8 cellular contexts compared by ENCODE assay signal in genomic region chr2:1742680-1743395, GRCh38.
DNase-seq lines count a peak whose midpoint lies in the region; ATAC-seq lines count a peak whose summit lies in the region.

No MANE protein-coding gene starts in this region.

- intact Hi-C loops in head of caudate nucleus (cut with DNase I): no loop called here

- no peak for ATAC-seq in GM21619 (IDR thresholded peaks at IDR 0.05; ENCODE audit: unreplicated experiment)

- H3K4me1 ChIP-seq in neuron (ENCODE audit: insufficient read depth, low read length): no peaks in the 10 kb centered on the region

- no peak overlapping the region for H3K27ac Mint-ChIP-seq in activated naive CD4-positive, alpha-beta T cell treated with anti-CD3 and anti-CD28 coated beads, Interleukin-2, amount 50 U/mL, for 24 hours

- no peaks in the 10 kb centered on the region for H3K9me3 Mint-ChIP-seq in activated naive CD4-positive, alpha-beta T cell treated with anti-CD3 and anti-CD28 coated beads, Interleukin-2, amount 50 U/mL, for 24 hours

- no peak for DNase-seq in activated naive CD4-positive, alpha-beta T cell treated with anti-CD3 and anti-CD28 coated beads, Interleukin-2, amount 50 U/mL, for 16 hours
- DNase-seq in activated gamma-delta T cell treated with Interleukin-2 at 50 U/mL for 16 hours (peak; percentile 26), head of caudate nucleus (peak; percentile 33 to 86 (median 68)), NCI-H187 treated with DMSO at 0.1 percent for 48 hours (lab: John Stamatoyannopoulos, UW) (no peak), DMS153 treated with DMSO at 0.1 percent for 48 hours (lab: John Stamatoyannopoulos, UW; ENCODE audit: unreplicated experiment) (no peak)

- no peaks in the 10 kb centered on the region for H3K36me3 Mint-ChIP-seq in activated naive CD4-positive, alpha-beta T cell treated with anti-CD3 and anti-CD28 coated beads, Interleukin-2, amount 50 U/mL, for 24 hours

- peak overlapping the region; percentile 36 for H2AFZ ChIP-seq in neuron (ENCODE audit: low read depth, low read length)

- H3K9me3 ChIP-seq in neuron (ENCODE audit: low read length): peaks cover 2% of the 10 kb centered on the region

- peak overlapping the region; percentile 47 for H3K4me3 ChIP-seq in neuron (ENCODE audit: low read length)

- H3K27me3 Mint-ChIP-seq in activated naive CD4-positive, alpha-beta T cell treated with anti-CD3 and anti-CD28 coated beads, Interleukin-2, amount 50 U/mL, for 24 hours: peaks cover 30% of the 10 kb centered on the region

- peak overlapping the region; percentile 65 for H3K4me3 Mint-ChIP-seq in activated naive CD4-positive, alpha-beta T cell treated with anti-CD3 and anti-CD28 coated beads, Interleukin-2, amount 50 U/mL, for 24 hours

- H3K27me3 ChIP-seq in neuron (ENCODE audit: insufficient read depth, low read length): no peaks in the 10 kb centered on the region

- H3K4me1 Mint-ChIP-seq in activated naive CD4-positive, alpha-beta T cell treated with anti-CD3 and anti-CD28 coated beads, Interleukin-2, amount 50 U/mL, for 24 hours: peaks cover 3% of the 10 kb centered on the region

- no peaks in the 10 kb centered on the region for H3K36me3 ChIP-seq in neuron (ENCODE audit: insufficient read depth, low read length)

Comparison
In these comparisons a context has a peak if more than half of its experiments do, and no peak if none do; other contexts are left out.
1. DNase-seq: peak in activated gamma-delta T cell treated with Interleukin-2 at 50 U/mL for 16 hours (single experiment) and head of caudate nucleus (42 of 42); none in activated naive CD4-positive, alpha-beta T cell treated with anti-CD3 and anti-CD28 coated beads, Interleukin-2, amount 50 U/mL, for 16 hours (single experiment), NCI-H187 treated with DMSO at 0.1 percent for 48 hours (single experiment) and DMS153 treated with DMSO at 0.1 percent for 48 hours (single experiment).